ENCODE assay signal across 8 cellular contexts in genomic region chr11:33692013-33692504, GRCh38. TPM values are rescaled to one million over a fixed set of nuclear protein-coding genes. Genes with fewer than 3 reads are reported as not detected.
DNase-seq lines count a peak whose midpoint lies in the region; ATAC-seq lines count a peak whose summit lies in the region.

No MANE protein-coding gene starts in this region.

- no peaks in the 10 kb centered on the region for H3K9me3 ChIP-seq in skeletal muscle satellite cell (replicated peaks; ENCODE audit: low read length)

- H3K4me2 ChIP-seq in skeletal muscle satellite cell (ENCODE audit: low read length): peak overlapping the region; percentile 77

- DNase-seq in LoVo (ENCODE audit: low spot score) (peak; percentile 96), astrocyte of the hippocampus (ENCODE audit: low read depth, low spot score) (peak; percentile 98), inferior parietal cortex (ENCODE audit: extremely low spot score) (peak; percentile 68), NCI-H1694 (lab: John Stamatoyannopoulos, UW) (no peak), NCI-H1436 treated with DMSO at 0.1 percent for 48 hours (lab: John Stamatoyannopoulos, UW) (no peak), NCI-H2227 (lab: John Stamatoyannopoulos, UW; ENCODE audit: unreplicated experiment) (no peak)

- H3K27me3 ChIP-seq in skeletal muscle satellite cell (ENCODE audit: control insufficient read depth, insufficient read depth, low read length): no peaks in the 10 kb centered on the region

- peak overlapping the region; percentile 56 for H3K4me3 ChIP-seq in skeletal muscle satellite cell (ENCODE audit: low read length)

- H3K9ac ChIP-seq in skeletal muscle satellite cell (ENCODE audit: low read depth, low read length): peak overlapping the region; percentile 90

- no peak for ATAC-seq in GM19324 (IDR thresholded peaks at IDR 0.05; ENCODE audit: low FRiP score, unreplicated experiment)

- peaks cover 77% of the 10 kb centered on the region for H3K4me1 ChIP-seq in skeletal muscle satellite cell (ENCODE audit: control insufficient read depth, insufficient read depth, low read length)

- no peaks in the 10 kb centered on the region for H3K36me3 ChIP-seq in skeletal muscle satellite cell (ENCODE audit: insufficient read depth, low read length)

RNA-seq across cellular contexts. Expression of gene C11orf91, which starts 8.6 kb away (rescaled TPM):
- total RNA-seq in skeletal muscle satellite cell (2012; rRNA removed): not detected in 2 replicates

RNA-seq across cellular contexts. Expression of gene CD59, which starts 44.2 kb away (rescaled TPM):
- 384 and 517 TPM in 2 replicates for total RNA-seq in skeletal muscle satellite cell (2012; rRNA removed)

Comparison
In these comparisons a context has a peak if more than half of its experiments do, and no peak if none do; other contexts are left out.
1. DNase-seq: peak in LoVo (single experiment), astrocyte of the hippocampus (single experiment) and inferior parietal cortex (single experiment); none in NCI-H1694 (single experiment), NCI-H1436 treated with DMSO at 0.1 percent for 48 hours (single experiment) and NCI-H2227 (single experiment).